ENCODE assay signal across 28 cellular contexts in genomic region chr17:79555543-79555942, GRCh38. TPM values are rescaled to one million over a fixed set of nuclear protein-coding genes. Genes with fewer than 3 reads are reported as not detected.
"Had no signal": no experiment of that assay in that cellular context is flagged by ENCODE, and none has a peak within 500 bp of the region (broad histone marks: within the 10 kb centered on the region; RNA-seq: fewer than 3 reads in every experiment).

No MANE protein-coding gene starts in this region.

- H3K4me3 ChIP-seq: SK-N-MC had no signal

- H3K36me3 Mint-ChIP-seq: activated naive CD4-positive, alpha-beta T cell treated with anti-CD3 and anti-CD28 coated beads, Interleukin-2, amount 10 ng/mL, durations not matched to agents 7 days and 5 days; activated naive CD8-positive, alpha-beta T cell treated with anti-CD3 and anti-CD28 coated beads for 36 hours had no signal

- H3K27ac Mint-ChIP-seq: activated naive CD4-positive, alpha-beta T cell treated with anti-CD3 and anti-CD28 coated beads, Interleukin-2, amount 10 ng/mL, durations not matched to agents 7 days and 5 days; activated naive CD8-positive, alpha-beta T cell treated with anti-CD3 and anti-CD28 coated beads for 36 hours; activated T-cell treated with anti-CD3 and anti-CD28 coated beads, Interleukin-2, amount 50 U/mL, for 72 hours; activated T-helper 2 cell treated with anti-CD3 and anti-CD28 coated beads, Interferon-gamma antibody, Interleukin-2, Interleukin-4, amounts not matched to agents 10 μg/mL and 5 μg/mL and 100 μg/mL, durations not matched to agents 14 hours and 24 hours and 36 hours had no signal

- ATAC-seq: activated CD4-positive, CD25-positive, alpha-beta regulatory T cell treated with anti-CD3 and anti-CD28 coated beads, Interleukin-2, amount 50 U/mL, for 24 hours; activated CD8-positive, alpha-beta T cell treated with anti-CD3 and anti-CD28 coated beads for 36 hours; activated T-cell treated with anti-CD3 and anti-CD28 coated beads, Interleukin-2, amount 50 U/mL, for 72 hours; Right ventricle myocardium inferior had no signal

- H3K27me3 Mint-ChIP-seq: activated naive CD4-positive, alpha-beta T cell treated with anti-CD3 and anti-CD28 coated beads, Interleukin-2, amount 10 ng/mL, durations not matched to agents 7 days and 5 days had no signal

- DNase-seq: activated CD4-positive, alpha-beta T cell treated with anti-CD3 and anti-CD28 coated beads for 4 hours; activated CD8-positive, alpha-beta memory T cell treated with anti-CD3 and anti-CD28 coated beads, Interleukin-2, amount 50 U/mL, for 4 hours; activated gamma-delta T cell treated with Interleukin-2 at 50 U/mL for 16 hours; activated naive CD4-positive, alpha-beta T cell treated with anti-CD3 and anti-CD28 coated beads, Interleukin-2, amount 10 ng/mL, durations not matched to agents 7 days and 5 days; activated naive CD8-positive, alpha-beta T cell treated with anti-CD3 and anti-CD28 coated beads for 36 hours; activated T-cell treated with anti-CD3 and anti-CD28 coated beads, Interleukin-2, amount 50 U/mL, for 72 hours; anterior cingulate cortex; caudate nucleus; NCI-H1092 treated with DMSO at 0.1 percent for 48 hours; NCI-H1417 treated with DMSO at 0.1 percent for 48 hours; NCI-H1694; NCI-H2029; NCI-H2107; NCI-H345; NCI-H510A; NCI-H526 treated with DMSO at 0.1 percent for 48 hours; NCI-H82; T-helper 1 cell; WERI-Rb-1 had no signal

- H3K4me1 Mint-ChIP-seq: activated naive CD8-positive, alpha-beta T cell treated with anti-CD3 and anti-CD28 coated beads for 36 hours had no signal

- H3K27ac ChIP-seq: SK-N-MC, WERI-Rb-1 had no signal

- H3K4me3 Mint-ChIP-seq: activated CD8-positive, alpha-beta T cell treated with anti-CD3 and anti-CD28 coated beads for 36 hours; activated naive CD4-positive, alpha-beta T cell treated with anti-CD3 and anti-CD28 coated beads, Interleukin-2, amount 10 ng/mL, durations not matched to agents 7 days and 5 days; activated naive CD8-positive, alpha-beta T cell treated with anti-CD3 and anti-CD28 coated beads for 36 hours had no signal

RNA-seq across cellular contexts. Expression of gene RBFOX3, which starts 55.3 kb away (rescaled TPM):
- total RNA-seq: activated CD8-positive, alpha-beta T cell treated with anti-CD3 and anti-CD28 coated beads for 36 hours; activated naive CD8-positive, alpha-beta T cell treated with anti-CD3 and anti-CD28 coated beads for 36 hours; activated T-helper 2 cell treated with anti-CD3 and anti-CD28 coated beads, Interferon-gamma antibody, Interleukin-2, Interleukin-4, amounts not matched to agents 10 μg/mL and 5 μg/mL and 100 μg/mL, durations not matched to agents 14 hours and 24 hours and 36 hours; MCF 10A; OCI-LY7; Right ventricle myocardium inferior; RPMI7951; T-helper 2 cell treated with Interferon-gamma antibody and Interleukin-4, amounts not matched to agents 100 ng/mL and 5 ng/mL, for 36 hours had no signal
